ENCODE assay signal across 8 cellular contexts in the genomic region with DNA sequence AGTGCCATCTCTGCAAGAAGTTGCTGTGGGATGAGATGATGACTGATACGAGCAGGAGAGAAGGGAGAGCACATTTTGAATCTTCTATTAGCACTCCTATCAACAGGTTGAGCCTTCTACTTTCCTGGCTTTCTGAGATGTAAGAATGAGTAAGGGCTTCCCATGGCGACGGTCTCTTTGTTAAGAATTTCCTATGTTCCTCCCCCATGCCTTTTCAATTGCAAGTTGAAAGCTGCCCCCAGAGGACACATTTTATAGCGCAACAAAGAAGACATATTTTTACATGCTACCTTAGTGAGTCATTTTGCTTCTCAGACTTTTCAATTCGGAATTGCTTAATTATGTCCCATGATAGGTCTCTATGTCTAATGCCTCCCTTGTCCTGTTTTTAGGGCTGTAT.
DNase-seq lines count a peak whose midpoint lies in the region; ATAC-seq, FAIRE-seq and TF ChIP-seq lines count a peak whose summit lies in the region.

No MANE protein-coding gene starts in this region.

- H3K36me3 ChIP-seq in astrocyte (ENCODE audit: insufficient read depth, low read length) (no peaks in the 10 kb centered on the region), lower lobe of right lung (no peaks in the 10 kb centered on the region)

- H3K9ac ChIP-seq in astrocyte (ENCODE audit: low read length) = peak overlapping the region; percentile 59

- DNase-seq in DMS 273 (lab: John Stamatoyannopoulos, UW; ENCODE audit: unreplicated experiment) (peak; percentile 73), M059J (ENCODE audit: low read depth) (peak; percentile 90), astrocyte (ENCODE audit: low read depth) (peak; percentile 94), lower lobe of right lung (no peak), erythroblast (lab: John Stamatoyannopoulos, UW) (no peak), pons (ENCODE audit: low spot score) (no peak), T1000 (lab: John Stamatoyannopoulos, UW) (no peak)
- DNase-seq in stimulated activated naive CD4-positive, alpha-beta T cell treated with Interleukin-2 at 50 U/mL for 16 hours (lab: John Stamatoyannopoulos, UW) = no peak

- H3K4me1 ChIP-seq in astrocyte (ENCODE audit: insufficient read depth, low read length) (peaks cover 26% of the 10 kb centered on the region), lower lobe of right lung (peaks cover 6% of the 10 kb centered on the region)

- no peaks in the 10 kb centered on the region for H3K9me3 Mint-ChIP-seq in astrocyte (ENCODE audit: unreplicated experiment)

- no peaks in the 10 kb centered on the region for H3K79me2 ChIP-seq in astrocyte (ENCODE audit: insufficient read depth, low read length)

- H3K4me1 Mint-ChIP-seq in astrocyte (ENCODE audit: low read depth, unreplicated experiment) = peaks cover 26% of the 10 kb centered on the region

- H3K4me3 ChIP-seq in astrocyte (ENCODE audit: insufficient read depth, low read depth, low read length) = no peak overlapping the region
- no peak overlapping the region for H3K4me3 ChIP-seq in lower lobe of right lung

- H3K27ac ChIP-seq in astrocyte (ENCODE audit: low read depth, low read length) (peak overlapping the region; percentile 88), lower lobe of right lung (no peak overlapping the region)

- no peak for ATAC-seq in lower lobe of right lung

- H3K9me3 ChIP-seq in astrocyte (ENCODE audit: insufficient read depth, low read depth, low read length) = no peaks in the 10 kb centered on the region
- H3K9me3 ChIP-seq in lower lobe of right lung = no peaks in the 10 kb centered on the region

- H3K27me3 ChIP-seq in astrocyte (ENCODE audit: insufficient read depth, low read length) = no peaks in the 10 kb centered on the region
- no peaks in the 10 kb centered on the region for H3K27me3 ChIP-seq in lower lobe of right lung (ENCODE audit: low read depth)

- peaks cover 6% of the 10 kb centered on the region for H3K36me3 Mint-ChIP-seq in astrocyte (ENCODE audit: low read depth, unreplicated experiment)

- H3K4me2 ChIP-seq in astrocyte (ENCODE audit: low read length) = peak overlapping the region; percentile 47

- intact Hi-C loops in lower lobe of right lung (cut with DNase I) = no loop called here

- TF ChIP-seq CTCF in astrocyte (IDR thresholded peaks at IDR 0.05; ENCODE audit: insufficient read depth, low read depth, low read length) = peak; percentile 82
- TF ChIP-seq CTCF in lower lobe of right lung (IDR thresholded peaks at IDR 0.05) = peak; percentile 10

- TF ChIP-seq POLR2A in erythroblast (IDR thresholded peaks at IDR 0.05; ENCODE audit: low read length) = no peak

- H3K27me3 Mint-ChIP-seq in astrocyte (ENCODE audit: low read depth, unreplicated experiment) = no peaks in the 10 kb centered on the region

- FAIRE-seq in astrocyte (lab: Jason Lieb, UNC) = peak; percentile 86

- no peak overlapping the region for H3K4me3 Mint-ChIP-seq in astrocyte (ENCODE audit: unreplicated experiment)

- H4K20me1 ChIP-seq in astrocyte (ENCODE audit: insufficient read depth, low read length) = no peaks in the 10 kb centered on the region

- peak overlapping the region; percentile 79 for H3K27ac Mint-ChIP-seq in astrocyte (ENCODE audit: unreplicated experiment)

- H2AFZ ChIP-seq in astrocyte (ENCODE audit: low read depth, low read length) = peak overlapping the region; percentile 25

Comparison
In these comparisons a context has a peak if more than half of its experiments do, and no peak if none do; other contexts are left out.
1. DNase-seq: peak in DMS 273 (single experiment), M059J (single experiment) and astrocyte (single experiment); none in lower lobe of right lung (single experiment), stimulated activated naive CD4-positive, alpha-beta T cell treated with Interleukin-2 at 50 U/mL for 16 hours (single experiment), erythroblast (0 of 2), pons (single experiment) and T1000 (single experiment).